Comparison of ENCODE assay signal across 11 cellular contexts in the genomic region with DNA sequence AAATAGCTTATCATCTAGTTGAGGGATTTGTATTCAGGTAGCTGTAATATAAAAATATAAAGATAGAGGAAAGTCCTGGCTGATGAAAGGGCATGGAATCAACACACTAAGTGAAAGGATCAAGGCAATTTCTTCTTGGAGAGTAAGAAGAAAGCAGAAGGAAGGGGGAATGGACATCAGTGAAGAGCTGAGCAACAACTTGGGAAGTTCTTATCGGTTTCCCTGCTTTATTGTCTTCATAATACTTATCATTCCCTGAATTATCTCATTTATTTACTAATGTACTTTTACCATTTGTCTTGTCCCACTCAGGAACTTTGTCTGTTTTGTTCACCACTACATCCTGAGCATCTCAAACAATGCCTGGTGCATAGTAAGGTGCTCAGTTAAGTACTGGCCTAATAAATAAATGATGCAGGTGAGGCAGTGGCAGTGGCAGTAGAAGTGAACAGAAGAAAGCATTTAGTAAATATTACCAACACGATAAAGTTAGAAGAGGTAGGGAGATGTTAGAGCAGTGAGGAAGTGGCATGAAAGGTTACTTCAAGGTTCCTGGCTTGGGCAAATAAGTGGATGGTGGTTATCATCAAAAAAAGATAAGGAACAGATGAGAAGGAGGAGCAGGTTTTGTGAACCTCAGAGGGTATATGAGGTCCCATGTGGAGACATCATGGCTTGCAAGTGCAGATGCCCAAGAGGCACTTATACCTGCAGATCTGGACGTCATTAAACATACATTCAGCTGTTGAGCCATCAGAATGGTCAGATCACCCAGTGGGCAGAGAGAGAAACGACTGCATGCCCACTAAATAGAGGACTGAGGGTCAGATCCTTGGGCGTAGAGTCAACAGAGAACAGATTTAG. TPM values are rescaled to one million over a fixed set of nuclear protein-coding genes. Genes with fewer than 3 reads are reported as not detected.
DNase-seq lines count a peak whose midpoint lies in the region; ATAC-seq and TF ChIP-seq lines count a peak whose summit lies in the region.
"Had no signal": no experiment of that assay in that cellular context is flagged by ENCODE, and none has a peak within 500 bp of the region (broad histone marks: within the 10 kb centered on the region; RNA-seq: fewer than 3 reads in every experiment).

No MANE protein-coding gene starts in this region.

- H3K27ac ChIP-seq in endodermal cell (ENCODE audit: low read depth, low read length) (no peak overlapping the region), spleen (peak overlapping the region in 5 of 8 donors; percentile 90 to 96 (median 95))
- H3K27ac ChIP-seq: neutrophil had no signal

- TF ChIP-seq CTCF in endodermal cell (conservative IDR thresholded peaks at IDR 0.05) (no peak), spleen (IDR thresholded peaks at IDR 0.05 in 8 of 11, conservative IDR thresholded peaks at IDR 0.05 in 3 of 11) (no peak)

- peak overlapping the region; percentile 87 for H3K27ac Mint-ChIP-seq in T-helper 1 cell treated with Interleukin-12 subunit alpha and Interleukin-12 subunit beta and Interleukin-4 antibody, amounts not matched to agents 30 μg/mL and 1 μg/mL, for 36 hours
- peak overlapping the region; percentile 5 to 95 for H3K27ac Mint-ChIP-seq in T-cell
- peak overlapping the region; percentile 98 for H3K27ac Mint-ChIP-seq in endodermal cell

- no peaks in the 10 kb centered on the region for H3K27me3 ChIP-seq in endodermal cell (ENCODE audit: control insufficient read depth, insufficient read depth, low read length, poor library complexity, severe bottlenecking)
- H3K27me3 ChIP-seq in spleen (replicated peaks in 1 of 7), result no peaks in the 10 kb centered on the region
- H3K27me3 ChIP-seq: neutrophil had no signal

- H3K9ac ChIP-seq in endodermal cell (ENCODE audit: extremely low read depth, low read length, poor library complexity, severe bottlenecking), result no peak overlapping the region

- intact Hi-C loops in spleen (cut with DNase I; ENCODE audit: low total_unique reads), result no loop called here

- H3K9me3 ChIP-seq in endodermal cell (ENCODE audit: control insufficient read depth, low read length) (no peaks in the 10 kb centered on the region), spleen (no peaks in the 10 kb centered on the region)
- H3K9me3 ChIP-seq: neutrophil had no signal

- no peaks in the 10 kb centered on the region for H3K9me3 Mint-ChIP-seq in T-helper 1 cell treated with Interleukin-12 subunit alpha and Interleukin-12 subunit beta and Interleukin-4 antibody, amounts not matched to agents 30 μg/mL and 1 μg/mL, for 36 hours
- no peaks in the 10 kb centered on the region for H3K9me3 Mint-ChIP-seq in T-cell
- H3K9me3 Mint-ChIP-seq in endodermal cell, result no peaks in the 10 kb centered on the region

- H3K4me3 Mint-ChIP-seq in T-helper 1 cell treated with Interleukin-12 subunit alpha and Interleukin-12 subunit beta and Interleukin-4 antibody, amounts not matched to agents 30 μg/mL and 1 μg/mL, for 36 hours, result peak overlapping the region; percentile 94
- peak overlapping the region; percentile 92 to 95 (median 95) for H3K4me3 Mint-ChIP-seq in T-cell
- H3K4me3 Mint-ChIP-seq in endodermal cell, result peak overlapping the region; percentile 96

- peaks cover 23% of the 10 kb centered on the region for H3K4me1 Mint-ChIP-seq in T-helper 1 cell treated with Interleukin-12 subunit alpha and Interleukin-12 subunit beta and Interleukin-4 antibody, amounts not matched to agents 30 μg/mL and 1 μg/mL, for 36 hours (ENCODE audit: low read depth)
- H3K4me1 Mint-ChIP-seq in T-cell (peaks cover 35 to 40% (median 37%) of the 10 kb centered on the region in 3 donors), endodermal cell (peaks cover 19% of the 10 kb centered on the region)

- H3K36me3 Mint-ChIP-seq in T-helper 1 cell treated with Interleukin-12 subunit alpha and Interleukin-12 subunit beta and Interleukin-4 antibody, amounts not matched to agents 30 μg/mL and 1 μg/mL, for 36 hours (ENCODE audit: low read depth), result peaks cover 1% of the 10 kb centered on the region
- no peaks in the 10 kb centered on the region for H3K36me3 Mint-ChIP-seq in T-cell
- H3K36me3 Mint-ChIP-seq in endodermal cell (ENCODE audit: low read depth), result no peaks in the 10 kb centered on the region

- no peaks in the 10 kb centered on the region for H3K36me3 ChIP-seq in endodermal cell (ENCODE audit: control insufficient read depth, insufficient read depth, low read length)
- no peaks in the 10 kb centered on the region for H3K36me3 ChIP-seq in spleen
- H3K36me3 ChIP-seq: neutrophil had no signal

- H3K4me1 ChIP-seq in endodermal cell (ENCODE audit: control insufficient read depth, insufficient read depth, low read length) (no peaks in the 10 kb centered on the region), spleen (peaks cover 0 to 46% (median 31%) of the 10 kb centered on the region in 6 donors)

- no peak for TF ChIP-seq POLR2A in spleen (IDR thresholded peaks at IDR 0.05)

- WGBS in endodermal cell (ENCODE audit: insufficient coverage in 1 of 2, insufficient read length in 1 of 2), 2 experiments, result 90% methylated on average over 5 of the region's 5 CpGs
- WGBS in spleen, 5 donors, result 84 to 95% (median 92%) methylated on average over 5 of the region's 5 CpGs

- CTCF ChIA-PET in T-cell (lab: Charles Lee), result interaction anchor here (0.6 to 1.0 kb wide), 4 partner anchors 19 to 1006 kb away, joined by 3 to 8 read pairs (median 3); no protein-coding TSS in a partner anchor

- no peak for ATAC-seq in T-cell (replicated peaks in 1 of 4)

- peaks cover 22% of the 10 kb centered on the region for H3K27me3 Mint-ChIP-seq in T-helper 1 cell treated with Interleukin-12 subunit alpha and Interleukin-12 subunit beta and Interleukin-4 antibody, amounts not matched to agents 30 μg/mL and 1 μg/mL, for 36 hours (ENCODE audit: low read depth)
- H3K27me3 Mint-ChIP-seq in T-cell, result peaks cover 0 to 4% of the 10 kb centered on the region in 2 donors
- peaks cover 2% of the 10 kb centered on the region for H3K27me3 Mint-ChIP-seq in endodermal cell (ENCODE audit: insufficient read depth)

- POLR2A ChIA-PET in T-cell (lab: Charles Lee), result interaction anchor here in 1 of 2 donors (0.6 kb wide), 1 partner anchor 119 kb away, joined by 6 read pairs; no protein-coding TSS in a partner anchor

- DNase-seq in T-helper 1 cell, result no peak
- no peak for DNase-seq in T-cell
- no peak for DNase-seq in endodermal cell
- DNase-seq in spleen, result no peak
- no peak for DNase-seq in SIG-M5 (lab: John Stamatoyannopoulos, UW)
- no peak for DNase-seq in NCI-H524 treated with DMSO at 0.1 percent for 48 hours (lab: John Stamatoyannopoulos, UW)
- no peak for DNase-seq in NCI-H2196 treated with DMSO at 0.1 percent for 48 hours (lab: John Stamatoyannopoulos, UW; ENCODE audit: unreplicated experiment)
- DNase-seq: NCI-H1092 treated with DMSO at 0.1 percent for 48 hours, SHP77 treated with DMSO at 0.1 percent for 48 hours had no signal

- H3K4me3 ChIP-seq in endodermal cell (ENCODE audit: low read length) (peak overlapping the region; percentile 83), spleen (no peak overlapping the region)

RNA-seq across cellular contexts. Expression of gene SOCS5, which starts 1.9 kb away (rescaled TPM):
- total RNA-seq in T-cell (10 to 100 TPM; 10.4 to 12.6 (median 11.6) TPM), endodermal cell (10 to 100 TPM; 14.8 to 15.8 TPM), spleen (10 to 100 TPM; 21.5 to 56.6 (median 31.5) TPM)
- polyA plus RNA-seq in endodermal cell (2013, experiment 1 of 2), result 13.6 TPM
- polyA plus RNA-seq in endodermal cell (2013, experiment 2 of 2), result 13.3 TPM
- polyA plus RNA-seq in spleen, result 1 to 10 TPM; 5.6 to 7.7 (median 5.6) TPM
